In the genomic region with DNA sequence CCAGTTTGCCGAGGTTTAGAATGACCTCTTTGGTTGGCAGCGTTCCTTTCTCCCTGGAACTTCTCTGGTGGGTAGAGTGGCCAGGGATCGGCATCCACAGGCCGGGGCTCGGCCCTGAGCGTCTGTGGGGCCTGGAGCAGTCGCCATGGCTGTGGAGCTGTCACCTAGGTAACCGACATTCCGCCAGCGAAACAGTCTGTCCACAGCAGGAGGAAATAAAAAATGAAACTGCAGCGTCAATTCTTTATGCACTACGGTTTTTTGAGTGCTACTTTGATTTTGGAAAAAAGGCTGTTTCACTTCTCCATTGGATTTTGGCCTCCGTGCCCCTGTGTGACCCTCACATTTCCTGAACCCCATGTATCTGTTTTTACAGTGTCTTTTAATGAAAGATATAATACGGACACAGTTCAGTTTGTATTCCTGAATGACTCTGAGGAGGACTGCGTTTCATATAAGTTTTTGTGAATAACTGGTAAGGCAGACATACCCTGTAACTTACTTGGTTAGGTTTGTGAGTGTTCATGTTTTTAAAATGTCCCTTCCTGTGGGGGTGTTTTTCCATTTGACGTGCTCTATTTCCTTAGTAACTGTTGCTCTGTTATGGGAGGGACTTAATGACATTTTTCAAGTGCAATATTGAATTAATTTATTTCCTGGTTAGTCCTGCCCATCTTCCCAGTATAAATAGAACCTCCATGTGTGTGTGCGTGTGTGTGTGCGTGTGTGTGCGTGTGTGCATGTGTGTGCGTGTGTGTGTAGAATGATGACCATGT, we compare ENCODE assay signal across 8 cellular contexts.
DNase-seq lines count a peak whose midpoint lies in the region; ATAC-seq, FAIRE-seq and TF ChIP-seq lines count a peak whose summit lies in the region.

No MANE protein-coding gene starts in this region.

- DNase-seq in BJ (ENCODE audit: low read depth) (peak; percentile 36), GM19239 (ENCODE audit: insufficient read length, low spot score) (peak; percentile 79), SK-N-MC (ENCODE audit: low read depth, low spot score) (peak; percentile 1), left kidney (ENCODE audit: low read depth, low spot score) (peak; percentile 91)
- peak; percentile 21 for DNase-seq in stimulated activated naive CD4-positive, alpha-beta T cell treated with Interleukin-2 at 50 U/mL for 16 hours (lab: John Stamatoyannopoulos, UW)

- H3K9me3 ChIP-seq in SK-N-MC (ENCODE audit: low read depth, low read length): no peaks in the 10 kb centered on the region

- no peak for TF ChIP-seq CTCF in BJ (IDR thresholded peaks at IDR 0.05; ENCODE audit: insufficient read depth, low read depth, low read length)

- POLR2A ChIA-PET in BJ (lab: Charles Lee): no interaction called here

- ATAC-seq in HG03139 (IDR thresholded peaks at IDR 0.05; ENCODE audit: unreplicated experiment): no peak
- no peak for ATAC-seq in HG03439 (IDR thresholded peaks at IDR 0.05; ENCODE audit: unreplicated experiment)

- no peak overlapping the region; the same call in 1 of the 2 replicates for H3K4me3 ChIP-seq in BJ (ENCODE audit: low read depth, low read length)
- peak overlapping the region; percentile 40; the same call in 1 of the 2 replicates for H3K4me3 ChIP-seq in SK-N-MC

- no peak overlapping the region for H3K27ac ChIP-seq in SK-N-MC

- FAIRE-seq in GM19239 (lab: Jason Lieb, UNC) (no peak), colon (lab: Jason Lieb, UNC) (peak; percentile 65)

- CTCF ChIA-PET in BJ (lab: Yijun Ruan, JAX): interaction anchor here (0.5 kb wide), 1 partner anchor 64 kb away, joined by 3 read pairs; no protein-coding TSS in a partner anchor

- H3K9ac ChIP-seq in SK-N-MC (ENCODE audit: insufficient read length): peak overlapping the region; percentile 45

- H3K27me3 ChIP-seq in BJ (ENCODE audit: control insufficient read depth, insufficient read depth, low read length): no peaks in the 10 kb centered on the region

- H3K36me3 ChIP-seq in BJ (ENCODE audit: control insufficient read depth, insufficient read depth, low read length) (no peaks in the 10 kb centered on the region), SK-N-MC (ENCODE audit: insufficient read depth, low read length) (no peaks in the 10 kb centered on the region)

Comparison
In these comparisons a context has a peak if more than half of its experiments do, and no peak if none do; other contexts are left out.
1. DNase-seq: peak in every context shown above with its lines; median percentile 91 in left kidney; 79 in GM19239; 36 in BJ; 21 in stimulated activated naive CD4-positive, alpha-beta T cell treated with Interleukin-2 at 50 U/mL for 16 hours; 1 in SK-N-MC.